ENCODE assay signal across 2 cellular contexts in genomic region chr1:25760122-25760719, GRCh38.
TF ChIP-seq lines count a peak whose summit lies in the region.

No MANE protein-coding gene starts in this region.

TF ChIP-seq in K562, 482 proteins besides CTCF, POLR2A, EP300 and RAD21 (continued from another document):
- 0 out of 2 replicates have a peak, but pooled peaks have one; percentile 25 for TF ChIP-seq REST (CRISPR knock-in tag; IDR thresholded peaks at IDR 0.05; ENCODE audit: low read depth)
- TF ChIP-seq POLR2H (tag; IDR thresholded peaks at IDR 0.05; ENCODE audit: low read depth): no peak
- TF ChIP-seq ZNF586 (CRISPR knock-in tag; conservative IDR thresholded peaks at IDR 0.05): no peak
- TF ChIP-seq SRF (CRISPR knock-in tag; IDR thresholded peaks at IDR 0.05): no peak
- no peak for TF ChIP-seq POLR2B (IDR thresholded peaks at IDR 0.05; ENCODE audit: low read depth, partially characterized antibody)
- TF ChIP-seq TFAP4 (CRISPR knock-in tag; IDR thresholded peaks at IDR 0.05; ENCODE audit: borderline replicate concordance): 0 out of 2 replicates have a peak, but pooled peaks have one; percentile 36
- TF ChIP-seq MAZ (CRISPR knock-in tag; conservative IDR thresholded peaks at IDR 0.05 in 1 of 2, IDR thresholded peaks at IDR 0.05 in 1 of 2): 0 out of 4 replicates have a peak, but pooled peaks of 1 of the 2 experiments have one; percentile 6
- TF ChIP-seq ZNF584 (CRISPR knock-in tag; IDR thresholded peaks at IDR 0.05; ENCODE audit: low read depth): no peak
- peak; percentile 61 for TF ChIP-seq TCF3 (CRISPR knock-in tag; IDR thresholded peaks at IDR 0.05)
- no peak for TF ChIP-seq ZNF280A (IDR thresholded peaks at IDR 0.05; ENCODE audit: low read depth, partially characterized antibody)
- TF ChIP-seq SMC3 (conservative IDR thresholded peaks at IDR 0.05; ENCODE audit: insufficient read depth, low read depth, low read length): no peak
- TF ChIP-seq PCBP2 (IDR thresholded peaks at IDR 0.05; ENCODE audit: low read depth, low read length, poor library complexity, severe bottlenecking): no peak
- no peak for TF ChIP-seq KDM2B (CRISPR knock-in tag; IDR thresholded peaks at IDR 0.05)
- no peak for TF ChIP-seq HMG20A (CRISPR knock-in tag; conservative IDR thresholded peaks at IDR 0.05)
- TF ChIP-seq GTF2E2 (tag; IDR thresholded peaks at IDR 0.05): no peak
- 0 out of 2 replicates have a peak, but pooled peaks have one; percentile 27 for TF ChIP-seq FOXK1 (CRISPR knock-in tag; IDR thresholded peaks at IDR 0.05; ENCODE audit: borderline replicate concordance)
- TF ChIP-seq HDAC1 (IDR thresholded peaks at IDR 0.05): peak in 1 of 2 experiments; percentile 53; a peak in 1 of 4 replicates
- TF ChIP-seq MAFF (IDR thresholded peaks at IDR 0.05; ENCODE audit: low read length): no peak
- peak; percentile 93 to 94 for TF ChIP-seq KDM1A (IDR thresholded peaks at IDR 0.05)
- no peak for TF ChIP-seq SMAD1 (IDR thresholded peaks at IDR 0.05; ENCODE audit: low read depth, low read length, partially characterized antibody)
- peak; percentile 43; the same call in 1 of the 2 replicates for TF ChIP-seq HDAC2 (IDR thresholded peaks at IDR 0.05)
- peak; percentile 49 to 97; a peak in 2 of 4 replicates for TF ChIP-seq RCOR1 (IDR thresholded peaks at IDR 0.05; ENCODE audit: borderline replicate concordance in 1 of 2, low read depth in 2 of 2, low read length in 2 of 2)
- no peak for TF ChIP-seq PKNOX1 (IDR thresholded peaks at IDR 0.05)
- TF ChIP-seq CBFA2T2 (conservative IDR thresholded peaks at IDR 0.05): peak; percentile 49
- TF ChIP-seq OTX1 (CRISPR knock-in tag; IDR thresholded peaks at IDR 0.05): no peak
- TF ChIP-seq SMAD3 (CRISPR knock-in tag; conservative IDR thresholded peaks at IDR 0.05): no peak
- TF ChIP-seq CBFA2T3 (IDR thresholded peaks at IDR 0.05): peak; percentile 71
- TF ChIP-seq CHD1 (IDR thresholded peaks at IDR 0.05; ENCODE audit: low read length): no peak

TF ChIP-seq in SK-N-SH treated with all-trans-retinoic acid at 6 μM for 48 hours, 23 proteins besides CTCF, POLR2A, EP300 and RAD21 (continued from another document):
- TF ChIP-seq TSHZ2 (CRISPR knock-in tag; IDR thresholded peaks at IDR 0.05) (no peak), ESRRG (CRISPR knock-in tag; IDR thresholded peaks at IDR 0.05) (no peak)
